1 cellular context compared by ENCODE assay signal in genomic region chr12:74539765-74540526, GRCh38.
TF ChIP-seq lines count a peak whose summit lies in the region.

No MANE protein-coding gene starts in this region.

TF ChIP-seq in K562, 482 proteins besides CTCF, POLR2A, EP300 and RAD21 (continued from another document):
- TF ChIP-seq CBX1 (IDR thresholded peaks at IDR 0.05; ENCODE audit: low read depth) (no peak), ESRRB (CRISPR knock-in tag; IDR thresholded peaks at IDR 0.05; ENCODE audit: borderline replicate concordance) (no peak), ZFPM2 (CRISPR knock-in tag; IDR thresholded peaks at IDR 0.05) (no peak), CREM (IDR thresholded peaks at IDR 0.05; ENCODE audit: low read depth) (no peak), NKRF (IDR thresholded peaks at IDR 0.05; ENCODE audit: borderline replicate concordance) (peak; percentile 27; the same call in 1 of the 2 replicates), ELF2 (CRISPR knock-in tag; IDR thresholded peaks at IDR 0.05) (no peak), C11orf30 (IDR thresholded peaks at IDR 0.05; ENCODE audit: low read depth) (peak; percentile 64; the same call in 1 of the 2 replicates), KLF13 (tag; IDR thresholded peaks at IDR 0.05; ENCODE audit: borderline replicate concordance, low read depth) (no peak), TARDBP (IDR thresholded peaks at IDR 0.05) (no peak)
- TF ChIP-seq, protein P1, sequence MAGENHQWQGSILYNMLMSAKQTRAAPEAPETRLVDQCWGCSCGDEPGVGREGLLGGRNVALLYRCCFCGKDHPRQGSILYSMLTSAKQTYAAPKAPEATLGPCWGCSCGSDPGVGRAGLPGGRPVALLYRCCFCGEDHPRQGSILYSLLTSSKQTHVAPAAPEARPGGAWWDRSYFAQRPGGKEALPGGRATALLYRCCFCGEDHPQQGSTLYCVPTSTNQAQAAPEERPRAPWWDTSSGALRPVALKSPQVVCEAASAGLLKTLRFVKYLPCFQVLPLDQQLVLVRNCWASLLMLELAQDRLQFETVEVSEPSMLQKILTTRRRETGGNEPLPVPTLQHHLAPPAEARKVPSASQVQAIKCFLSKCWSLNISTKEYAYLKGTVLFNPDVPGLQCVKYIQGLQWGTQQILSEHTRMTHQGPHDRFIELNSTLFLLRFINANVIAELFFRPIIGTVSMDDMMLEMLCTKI (IDR thresholded peaks at IDR 0.05; ENCODE audit: partially characterized antibody) = no peak
